ENCODE assay signal across 20 cellular contexts in the genomic region with DNA sequence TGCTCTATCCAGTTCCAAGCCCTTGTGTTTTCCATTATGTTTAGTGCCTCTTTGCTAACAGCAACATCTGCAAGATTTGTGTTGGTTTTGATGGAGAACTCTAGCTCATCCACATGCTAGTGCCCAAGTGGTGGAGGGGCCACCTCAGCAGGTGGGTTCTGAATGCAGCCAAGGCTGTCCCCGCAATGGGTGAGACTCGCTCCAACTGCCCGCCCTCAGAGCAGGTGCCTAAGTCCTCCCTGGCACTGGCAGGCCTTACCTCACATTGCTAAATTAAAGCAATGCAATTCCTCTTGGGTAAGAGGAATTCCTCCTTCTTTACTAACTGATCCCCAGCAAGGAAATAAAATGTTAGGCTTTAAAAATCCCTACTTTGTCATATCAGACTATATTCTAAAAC.
"Had no signal": no experiment of that assay in that cellular context is flagged by ENCODE, and none has a peak within 500 bp of the region (broad histone marks: within the 10 kb centered on the region; RNA-seq: fewer than 3 reads in every experiment).

No MANE protein-coding gene starts in this region.

- H3K4me3 ChIP-seq: colonic mucosa, hepatocyte, right atrium auricular region, smooth muscle cell, suprapubic skin, thyroid gland had no signal

- H3K79me2 ChIP-seq: hepatocyte had no signal

- H3K36me3 ChIP-seq: colonic mucosa had no signal

- ATAC-seq: foreskin keratinocyte; naive thymus-derived CD8-positive, alpha-beta T cell had no signal

- H3K27me3 ChIP-seq: colonic mucosa, hepatocyte, neutrophil, right atrium auricular region, thyroid gland had no signal

- FAIRE-seq: endothelial cell of umbilical vein, islet of Langerhans, urothelium cell line had no signal

- H3K27ac ChIP-seq: colonic mucosa, foreskin keratinocyte, hepatocyte, neutrophil, right atrium auricular region, suprapubic skin, thyroid gland had no signal

- DNase-seq: colonic mucosa; dermis blood vessel endothelial cell; effector CD4-positive, alpha-beta T cell; endodermal cell; erythroblast; foreskin keratinocyte; kidney glomerular epithelial cell; mammary epithelial cell; naive thymus-derived CD8-positive, alpha-beta T cell; stimulated activated CD4-positive, alpha-beta T cell treated with anti-CD3 and anti-CD28 coated beads, Interleukin-2, amount 100 ng/mL, for 48 hours; stimulated activated naive CD4-positive, alpha-beta T cell treated with Interleukin-2 at 50 U/mL for 16 hours; thyroid gland had no signal

- H3K9me3 ChIP-seq: colonic mucosa, neutrophil, right atrium auricular region, suprapubic skin, thyroid gland had no signal

- H3K4me2 ChIP-seq: hepatocyte, smooth muscle cell had no signal

- H3K4me1 ChIP-seq: colonic mucosa, foreskin keratinocyte, suprapubic skin, thyroid gland had no signal

- H2AFZ ChIP-seq: hepatocyte had no signal
